10 cellular contexts compared by ENCODE assay signal in the genomic region with DNA sequence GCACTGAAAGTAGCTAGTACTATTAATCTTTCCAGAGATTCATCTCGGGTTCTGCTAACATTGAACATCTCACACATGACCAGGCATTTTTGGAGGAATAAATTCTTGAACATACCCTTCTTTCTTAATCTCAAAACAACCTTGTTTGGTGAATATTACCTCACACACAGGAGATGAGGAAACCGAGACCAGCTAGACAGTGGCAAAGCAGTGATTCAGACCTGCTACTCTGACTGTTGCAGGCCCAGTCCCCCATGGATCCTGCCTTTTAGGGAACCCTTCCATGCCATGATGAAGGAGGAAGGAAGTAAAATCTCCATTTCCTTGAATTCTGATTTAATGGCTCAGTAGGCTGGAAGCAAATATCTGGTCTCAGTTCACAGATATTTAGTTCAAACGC. TPM values are rescaled to one million over a fixed set of nuclear protein-coding genes. Genes with fewer than 3 reads are reported as not detected.
DNase-seq lines count a peak whose midpoint lies in the region; ATAC-seq and TF ChIP-seq lines count a peak whose summit lies in the region.
"Had no signal": no experiment of that assay in that cellular context is flagged by ENCODE, and none has a peak within 500 bp of the region (broad histone marks: within the 10 kb centered on the region; RNA-seq: fewer than 3 reads in every experiment).

No MANE protein-coding gene starts in this region.

- H3K4me3 ChIP-seq in naive thymus-derived CD4-positive, alpha-beta T cell (ENCODE audit: low read length): peak overlapping the region; percentile 70
- peak overlapping the region; percentile 86 to 87 for H3K4me3 ChIP-seq in aorta (ENCODE audit: low read length in 2 of 2)

- H3K4me3 Mint-ChIP-seq in natural killer cell (peak overlapping the region; percentile 92), HFFc6 (no peak overlapping the region)
- H3K4me3 Mint-ChIP-seq in natural killer cell treated with Interleukin-12 subunit alpha and Interleukin-12 subunit beta and Interleukin-15 and Interleukin-18, amount 100 ng/mL, for 72 hours: no peak overlapping the region
- H3K4me3 Mint-ChIP-seq in dendritic cell treated with granulocyte-macrophage colony-stimulating factor and Interleukin-4, amounts not matched to agents 40 ng/mL and 50 ng/mL, for 4 days: peak overlapping the region; percentile 93
- peak overlapping the region; percentile 13 to 99 (median 96) for H3K4me3 Mint-ChIP-seq in naive thymus-derived CD4-positive, alpha-beta T cell

- H3K27ac ChIP-seq in naive thymus-derived CD4-positive, alpha-beta T cell (ENCODE audit: low read depth, low read length): no peak overlapping the region
- H3K27ac ChIP-seq in aorta (ENCODE audit: low read depth in 1 of 2, low read length in 2 of 2): no peak overlapping the region
- H3K27ac ChIP-seq: C4-2B had no signal

- H3K4me1 ChIP-seq in naive thymus-derived CD4-positive, alpha-beta T cell (ENCODE audit: control insufficient read depth in 2 of 2, insufficient read depth in 2 of 2, low read length in 2 of 2): peaks cover 0 to 22% of the 10 kb centered on the region in 2 donors
- peaks cover 2 to 10% of the 10 kb centered on the region in 2 donors for H3K4me1 ChIP-seq in aorta (ENCODE audit: control insufficient read depth in 1 of 2, insufficient read depth in 2 of 2, low read length in 2 of 2)

- H3K9me3 ChIP-seq in naive thymus-derived CD4-positive, alpha-beta T cell (ENCODE audit: control insufficient read depth in 2 of 3, low read length in 3 of 3): no peaks in the 10 kb centered on the region
- H3K9me3 ChIP-seq in aorta (ENCODE audit: control insufficient read depth, low read length): no peaks in the 10 kb centered on the region

- ATAC-seq in natural killer cell (no peak), aorta (ENCODE audit: low FRiP score) (no peak)
- ATAC-seq in natural killer cell treated with Interleukin-12 subunit alpha and Interleukin-12 subunit beta and Interleukin-15 and Interleukin-18, amount 100 ng/mL, for 72 hours: no peak
- no peak for ATAC-seq in naive thymus-derived CD4-positive, alpha-beta T cell

- POLR2A ChIA-PET in naive thymus-derived CD4-positive, alpha-beta T cell (lab: Charles Lee): interaction anchor here (1.6 kb wide), 1 partner anchor 28 kb away, joined by 4 read pairs; no protein-coding TSS in a partner anchor

- H3K27ac Mint-ChIP-seq in natural killer cell (no peak overlapping the region), HFFc6 (no peak overlapping the region)
- no peak overlapping the region for H3K27ac Mint-ChIP-seq in natural killer cell treated with Interleukin-12 subunit alpha and Interleukin-12 subunit beta and Interleukin-15 and Interleukin-18, amount 100 ng/mL, for 72 hours
- no peak overlapping the region for H3K27ac Mint-ChIP-seq in dendritic cell treated with granulocyte-macrophage colony-stimulating factor and Interleukin-4, amounts not matched to agents 40 ng/mL and 50 ng/mL, for 4 days
- H3K27ac Mint-ChIP-seq in naive thymus-derived CD4-positive, alpha-beta T cell: peak overlapping the region in 1 of 9 donors; percentile 1

- intact Hi-C loops in natural killer cell (cut with micrococcal nuclease): no loop called here
- intact Hi-C loops in dendritic cell treated with granulocyte-macrophage colony-stimulating factor and Interleukin-4, amounts not matched to agents 40 ng/mL and 50 ng/mL, for 4 days (cut with micrococcal nuclease): no loop called here
- intact Hi-C loops in naive thymus-derived CD4-positive, alpha-beta T cell (cut with micrococcal nuclease): loop anchor here (2.0 to 10.0 kb wide), 7 partner anchors 20 to 806 kb away; partner anchors contain the start of genes GCNT1 (in 1 of the 2), NMRK1 (in 1 of the 2) and OSTF1 (in 1 of the 2)
- intact Hi-C loops in aorta (cut with DNase I): loop anchor here (5.0 kb wide), 3 partner anchors 109 to 404 kb away; no protein-coding TSS in a partner anchor

- H3K27me3 ChIP-seq in naive thymus-derived CD4-positive, alpha-beta T cell (ENCODE audit: control insufficient read depth in 2 of 2, insufficient read depth in 2 of 2, low read length in 2 of 2): no peaks in the 10 kb centered on the region
- H3K27me3 ChIP-seq in aorta (ENCODE audit: control insufficient read depth in 1 of 2, insufficient read depth in 2 of 2, low read length in 1 of 2): no peaks in the 10 kb centered on the region

- DNase-seq in natural killer cell (no peak), aorta (no peak), HFFc6 (no peak), NCI-H1930 (lab: John Stamatoyannopoulos, UW) (no peak)
- DNase-seq in natural killer cell treated with Interleukin-12 subunit alpha and Interleukin-12 subunit beta and Interleukin-15 and Interleukin-18, amount 100 ng/mL, for 72 hours (ENCODE audit: low spot score): no peak
- DNase-seq in naive thymus-derived CD4-positive, alpha-beta T cell: no peak
- no peak for DNase-seq in stimulated activated CD4-positive, alpha-beta T cell treated with anti-CD3 and anti-CD28 coated beads, Interleukin-4, amount 100 ng/mL, for 1 hour
- DNase-seq: NCI-H2227 treated with DMSO at 0.1 percent for 48 hours had no signal

- H3K36me3 Mint-ChIP-seq in natural killer cell: no peaks in the 10 kb centered on the region
- H3K36me3 Mint-ChIP-seq in natural killer cell treated with Interleukin-12 subunit alpha and Interleukin-12 subunit beta and Interleukin-15 and Interleukin-18, amount 100 ng/mL, for 72 hours: no peaks in the 10 kb centered on the region
- H3K36me3 Mint-ChIP-seq in dendritic cell treated with granulocyte-macrophage colony-stimulating factor and Interleukin-4, amounts not matched to agents 40 ng/mL and 50 ng/mL, for 4 days (ENCODE audit: low read depth): peaks cover 23% of the 10 kb centered on the region
- H3K36me3 Mint-ChIP-seq in naive thymus-derived CD4-positive, alpha-beta T cell: peaks cover 0 to 3% (median 0%) of the 10 kb centered on the region in 5 donors
- H3K36me3 Mint-ChIP-seq in HFFc6 (ENCODE audit: low read depth): no peaks in the 10 kb centered on the region

- CTCF ChIA-PET in naive thymus-derived CD4-positive, alpha-beta T cell (lab: Charles Lee): interaction anchor here (1.5 kb wide), 1 partner anchor 11 kb away, joined by 4 read pairs; no protein-coding TSS in a partner anchor

- peaks cover 31 to 34% of the 10 kb centered on the region in 2 donors for H3K4me1 Mint-ChIP-seq in natural killer cell
- H3K4me1 Mint-ChIP-seq in natural killer cell treated with Interleukin-12 subunit alpha and Interleukin-12 subunit beta and Interleukin-15 and Interleukin-18, amount 100 ng/mL, for 72 hours (ENCODE audit: low read depth in 2 of 2): peaks cover 22% of the 10 kb centered on the region in 2 donors
- H3K4me1 Mint-ChIP-seq in dendritic cell treated with granulocyte-macrophage colony-stimulating factor and Interleukin-4, amounts not matched to agents 40 ng/mL and 50 ng/mL, for 4 days (ENCODE audit: low read depth): peaks cover 43% of the 10 kb centered on the region
- peaks cover 35 to 67% (median 65%) of the 10 kb centered on the region in 7 donors for H3K4me1 Mint-ChIP-seq in naive thymus-derived CD4-positive, alpha-beta T cell
- H3K4me1 Mint-ChIP-seq in HFFc6 (ENCODE audit: low read depth): peaks cover 16% of the 10 kb centered on the region

- H3K36me3 ChIP-seq in naive thymus-derived CD4-positive, alpha-beta T cell (ENCODE audit: control insufficient read depth in 2 of 3, insufficient read depth in 3 of 3, low read length in 3 of 3): peaks cover 0 to 6% (median 0%) of the 10 kb centered on the region in 3 experiments
- H3K36me3 ChIP-seq in aorta (ENCODE audit: control insufficient read depth in 1 of 2, insufficient read depth in 2 of 2, low read length in 1 of 2): no peaks in the 10 kb centered on the region

- TF ChIP-seq CTCF in natural killer cell (IDR thresholded peaks at IDR 0.05): no peak
- TF ChIP-seq CTCF in HFFc6 (IDR thresholded peaks at IDR 0.05): no peak

- 25 to 31% methylated on average over 3 of the region's 3 CpGs for WGBS in aorta, 2 donors

- H3K27me3 Mint-ChIP-seq in natural killer cell (ENCODE audit: low read depth in 2 of 2): peaks cover 36 to 53% of the 10 kb centered on the region in 2 donors
- H3K27me3 Mint-ChIP-seq in natural killer cell treated with Interleukin-12 subunit alpha and Interleukin-12 subunit beta and Interleukin-15 and Interleukin-18, amount 100 ng/mL, for 72 hours: peaks cover 31 to 50% of the 10 kb centered on the region in 2 donors
- H3K27me3 Mint-ChIP-seq in dendritic cell treated with granulocyte-macrophage colony-stimulating factor and Interleukin-4, amounts not matched to agents 40 ng/mL and 50 ng/mL, for 4 days: peaks cover 13% of the 10 kb centered on the region
- H3K27me3 Mint-ChIP-seq in naive thymus-derived CD4-positive, alpha-beta T cell: peaks cover 0 to 39% (median 0%) of the 10 kb centered on the region in 5 donors
- peaks cover 12% of the 10 kb centered on the region for H3K27me3 Mint-ChIP-seq in HFFc6 (ENCODE audit: insufficient read depth)

- H3K9me3 Mint-ChIP-seq in natural killer cell: no peaks in the 10 kb centered on the region
- H3K9me3 Mint-ChIP-seq in natural killer cell treated with Interleukin-12 subunit alpha and Interleukin-12 subunit beta and Interleukin-15 and Interleukin-18, amount 100 ng/mL, for 72 hours: no peaks in the 10 kb centered on the region
- no peaks in the 10 kb centered on the region for H3K9me3 Mint-ChIP-seq in dendritic cell treated with granulocyte-macrophage colony-stimulating factor and Interleukin-4, amounts not matched to agents 40 ng/mL and 50 ng/mL, for 4 days
- no peaks in the 10 kb centered on the region for H3K9me3 Mint-ChIP-seq in naive thymus-derived CD4-positive, alpha-beta T cell
- no peaks in the 10 kb centered on the region for H3K9me3 Mint-ChIP-seq in HFFc6

RNA-seq across cellular contexts. Expression of gene PCSK5, which starts 2.6 kb away (rescaled TPM):
- 10 to 100 TPM in 1 of 3 donors, 1 to 10 TPM in 2; 2.4 to 13.2 (median 5.7) TPM for total RNA-seq in natural killer cell
- total RNA-seq in natural killer cell treated with Interleukin-12 subunit alpha and Interleukin-12 subunit beta and Interleukin-15 and Interleukin-18, amount 100 ng/mL, for 72 hours: 1 to 10 TPM; 1.7 to 9.9 TPM
- total RNA-seq in naive thymus-derived CD4-positive, alpha-beta T cell: 10 to 100 TPM in 4 of 5 experiments, 1 to 10 TPM in 1; 5.2 to 35.0 (median 24.6) TPM
- polyA plus RNA-seq in naive thymus-derived CD4-positive, alpha-beta T cell: 10 to 100 TPM; 17.3 to 19.1 TPM
- total RNA-seq in aorta: 10 to 100 TPM; 37.5 to 47.5 TPM
- polyA plus RNA-seq in aorta: 1 to 10 TPM; 5.1 to 6.6 TPM
- total RNA-seq in HFFc6 (2021; fragmentation: NEBNext Ultra II Directional; extraction: Animal tissue kit (Norgen Biotek cat#: 25700)): under 1 TPM; 0.18 to 0.36 (median 0.22) TPM

Comparison
In these comparisons a context has a peak if more than half of its experiments do, and no peak if none do; other contexts are left out.
1. H3K4me3 Mint-ChIP-seq: peak in natural killer cell (single experiment), dendritic cell treated with granulocyte-macrophage colony-stimulating factor and Interleukin-4, amounts not matched to agents 40 ng/mL and 50 ng/mL, for 4 days (single experiment) and naive thymus-derived CD4-positive, alpha-beta T cell (10 of 10); none in natural killer cell treated with Interleukin-12 subunit alpha and Interleukin-12 subunit beta and Interleukin-15 and Interleukin-18, amount 100 ng/mL, for 72 hours (single experiment) and HFFc6 (single experiment).
2. intact Hi-C loops: an anchor here in naive thymus-derived CD4-positive, alpha-beta T cell (2.0 to 10.0 kb wide) and aorta (5.0 kb wide); none called in natural killer cell and dendritic cell treated with granulocyte-macrophage colony-stimulating factor and Interleukin-4, amounts not matched to agents 40 ng/mL and 50 ng/mL, for 4 days.